ENCODE assay signal across 1 cellular context in genomic region chr11:56214537-56214936, GRCh38. TPM values are rescaled to one million over a fixed set of nuclear protein-coding genes. Genes with fewer than 3 reads are reported as not detected.
"Had no signal": no experiment of that assay in that cellular context is flagged by ENCODE, and none has a peak within 500 bp of the region (broad histone marks: within the 10 kb centered on the region; RNA-seq: fewer than 3 reads in every experiment).

No MANE protein-coding gene starts in this region.

- ATAC-seq: GM12878 had no signal

- H3K4me3 ChIP-seq: GM12878 had no signal

RNA-seq across cellular contexts. Expression of gene OR5T2, which starts 19.5 kb away (rescaled TPM):
- polyA plus RNA-seq: GM12878 had no signal

RNA-seq across cellular contexts. Expression of gene OR5T3, which starts 37.5 kb away (rescaled TPM):
- polyA plus RNA-seq: GM12878 had no signal

RNA-seq across cellular contexts. Expression of gene OR5J2, which starts 38.1 kb away (rescaled TPM):
- polyA plus RNA-seq: GM12878 had no signal

RNA-seq across cellular contexts. Expression of gene OR8K5, which starts 54.4 kb away (rescaled TPM):
- polyA plus RNA-seq: GM12878 had no signal

RNA-seq across cellular contexts. Expression of gene OR5T1, which starts 59.4 kb away (rescaled TPM):
- polyA plus RNA-seq: GM12878 had no signal
